7 cellular contexts compared by ENCODE assay signal in genomic region chr10:46219431-46219990, GRCh38.
A peak's percentile ranks its signal among the peaks of the same experiment; 100 is the strongest.
DNase-seq lines count a peak whose midpoint lies in the region; ATAC-seq, FAIRE-seq and TF ChIP-seq lines count a peak whose summit lies in the region.
"Not testable (repeated sequence)": the region's sequence is repeated elsewhere in the genome, so short reads cannot be mapped to it uniquely, and the experiment has no call there.

No MANE protein-coding gene starts in this region.

- POLR2A ChIA-PET in CD8-positive, alpha-beta T cell (lab: Charles Lee); activated CD8-positive, alpha-beta T cell treated with anti-CD3 and anti-CD28 coated beads for 36 hours (lab: Charles Lee); K562 (lab: Yijun Ruan, JAX); naive thymus-derived CD8-positive, alpha-beta T cell (lab: Charles Lee): not testable (repeated sequence)

- not testable (repeated sequence) for H4K20me1 ChIP-seq in Loucy (ENCODE audit: insufficient read depth, low read length, poor library complexity, severe bottlenecking); K562 (replicated peaks; ENCODE audit: control insufficient read depth, insufficient read depth, low read length)

- peak overlapping the region; percentile 67 for H3K9ac ChIP-seq in Loucy (ENCODE audit: low read depth, low read length, poor library complexity, severe bottlenecking)
- not testable (repeated sequence) for H3K9ac ChIP-seq in K562 (ENCODE audit: insufficient read depth in 1 of 2, low read depth in 2 of 2, low read length in 2 of 2)

- H3K4me1 Mint-ChIP-seq in CD8-positive, alpha-beta T cell (ENCODE audit: low read depth); activated CD8-positive, alpha-beta T cell treated with anti-CD3 and anti-CD28 coated beads for 36 hours (ENCODE audit: low read depth); activated naive CD4-positive, alpha-beta T cell treated with anti-CD3 and anti-CD28 coated beads, Interleukin-2, amount 10 ng/mL, durations not matched to agents 7 days and 5 days: not testable (repeated sequence)
- peaks cover 5 to 50% (median 39%) of the 10 kb centered on the region in 4 donors for H3K4me1 Mint-ChIP-seq in naive thymus-derived CD8-positive, alpha-beta T cell

- TF ChIP-seq CTCF in CD8-positive, alpha-beta T cell (IDR thresholded peaks at IDR 0.05); Loucy (conservative IDR thresholded peaks at IDR 0.05; ENCODE audit: low read length); activated CD8-positive, alpha-beta T cell treated with anti-CD3 and anti-CD28 coated beads for 36 hours (IDR thresholded peaks at IDR 0.05); K562 (IDR thresholded peaks at IDR 0.05 in 2 of 3, conservative IDR thresholded peaks at IDR 0.05 in 1 of 3; ENCODE audit: insufficient read depth in 2 of 3, low read depth in 1 of 3, low read length in 3 of 3): not testable (repeated sequence)

- not testable (repeated sequence) for H3K4me3 Mint-ChIP-seq in CD8-positive, alpha-beta T cell; activated CD8-positive, alpha-beta T cell treated with anti-CD3 and anti-CD28 coated beads for 36 hours; activated naive CD4-positive, alpha-beta T cell treated with anti-CD3 and anti-CD28 coated beads, Interleukin-2, amount 10 ng/mL, durations not matched to agents 7 days and 5 days; naive thymus-derived CD8-positive, alpha-beta T cell

- in situ Hi-C loops in K562 (cut with MboI) = loop anchor here (5.0 kb wide), 2 partner anchors 82 to 623 kb away; no protein-coding TSS in a partner anchor

- peak overlapping the region; percentile 84 for H3K4me2 ChIP-seq in Loucy (ENCODE audit: low read depth, low read length, poor library complexity, severe bottlenecking)
- not testable (repeated sequence) for H3K4me2 ChIP-seq in K562 (ENCODE audit: insufficient read depth, low read length)

- not testable (repeated sequence) for H3K27me3 ChIP-seq in CD8-positive, alpha-beta T cell (ENCODE audit: insufficient read depth, low read length); Loucy (ENCODE audit: insufficient read depth, low read length, poor library complexity, severe bottlenecking); K562 (ENCODE audit: control insufficient read depth in 2 of 2, insufficient read depth in 2 of 2, low read length in 2 of 2)

- H3K9me3 Mint-ChIP-seq in CD8-positive, alpha-beta T cell; activated CD8-positive, alpha-beta T cell treated with anti-CD3 and anti-CD28 coated beads for 36 hours; activated naive CD4-positive, alpha-beta T cell treated with anti-CD3 and anti-CD28 coated beads, Interleukin-2, amount 10 ng/mL, durations not matched to agents 7 days and 5 days; naive thymus-derived CD8-positive, alpha-beta T cell: not testable (repeated sequence)

- not testable (repeated sequence) for H3K9me1 ChIP-seq in K562 (ENCODE audit: control insufficient read depth, insufficient read depth, low read length)

- H3F3A ChIP-seq in Loucy (ENCODE audit: low read depth) = not testable (repeated sequence)

- not testable (repeated sequence) for H3K27me3 Mint-ChIP-seq in CD8-positive, alpha-beta T cell (ENCODE audit: low read depth); activated CD8-positive, alpha-beta T cell treated with anti-CD3 and anti-CD28 coated beads for 36 hours; activated naive CD4-positive, alpha-beta T cell treated with anti-CD3 and anti-CD28 coated beads, Interleukin-2, amount 10 ng/mL, durations not matched to agents 7 days and 5 days; naive thymus-derived CD8-positive, alpha-beta T cell

- peaks cover 15% of the 10 kb centered on the region for H3K36me3 ChIP-seq in CD8-positive, alpha-beta T cell (ENCODE audit: insufficient read depth, low read length)
- H3K36me3 ChIP-seq in Loucy (ENCODE audit: insufficient read depth, low read length); K562 (ENCODE audit: control insufficient read depth, insufficient read depth, low read length): not testable (repeated sequence)

- TF ChIP-seq EP300 in K562 (IDR thresholded peaks at IDR 0.05; ENCODE audit: low read length) = not testable (repeated sequence)

- intact Hi-C loops in CD8-positive, alpha-beta T cell (cut with DNase I, micrococcal nuclease); activated CD8-positive, alpha-beta T cell treated with anti-CD3 and anti-CD28 coated beads for 36 hours (cut with micrococcal nuclease); K562 (cut with micrococcal nuclease): not testable (repeated sequence)

- H3K9me3 ChIP-seq in CD8-positive, alpha-beta T cell (ENCODE audit: low read length); Loucy (ENCODE audit: insufficient read depth, low read depth, low read length); K562 (replicated peaks; ENCODE audit: control insufficient read depth, insufficient read depth, low read depth, low read length): not testable (repeated sequence)

- not testable (repeated sequence) for H2AFZ ChIP-seq in Loucy (ENCODE audit: low read length)
- H2AFZ ChIP-seq in K562 (ENCODE audit: low read depth, low read length) = 0 out of 2 replicates have a peak overlapping the region, but pooled peaks have one; percentile 10

- BruUV-seq in K562 (replicated peaks; lab: Mats Ljungman, UMichigan) = not testable (repeated sequence)

- H3K27ac Mint-ChIP-seq in CD8-positive, alpha-beta T cell = peak overlapping the region; percentile 71
- peak overlapping the region; percentile 20 for H3K27ac Mint-ChIP-seq in activated CD8-positive, alpha-beta T cell treated with anti-CD3 and anti-CD28 coated beads for 36 hours
- H3K27ac Mint-ChIP-seq in activated naive CD4-positive, alpha-beta T cell treated with anti-CD3 and anti-CD28 coated beads, Interleukin-2, amount 10 ng/mL, durations not matched to agents 7 days and 5 days = peak overlapping the region; percentile 34
- H3K27ac Mint-ChIP-seq in naive thymus-derived CD8-positive, alpha-beta T cell = peak overlapping the region; percentile 23 to 92 (median 72)

- not testable (repeated sequence) for H3K9me2 ChIP-seq in Loucy (replicated peaks; ENCODE audit: low read depth, low read length)

- WGBS in K562 (ENCODE audit: insufficient coverage, low coverage, missing lambda C conversion rate) = 3% methylated on average over 5 of the region's 5 CpGs

- TF ChIP-seq RAD21 in K562 (CRISPR knock-in tag; conservative IDR thresholded peaks at IDR 0.05 in 1 of 2, IDR thresholded peaks at IDR 0.05 in 1 of 2) = not testable (repeated sequence)

- not testable (repeated sequence) for FAIRE-seq in K562 (lab: Jason Lieb, UNC)

- ATAC-seq in CD8-positive, alpha-beta T cell; activated CD8-positive, alpha-beta T cell treated with anti-CD3 and anti-CD28 coated beads for 36 hours; K562; naive thymus-derived CD8-positive, alpha-beta T cell: not testable (repeated sequence)

- not testable (repeated sequence) for H3K4me1 ChIP-seq in CD8-positive, alpha-beta T cell (ENCODE audit: insufficient read depth, low read length)
- H3K4me1 ChIP-seq in Loucy (ENCODE audit: insufficient read depth, low read length, poor library complexity, severe bottlenecking) (peaks cover 43% of the 10 kb centered on the region), K562 (replicated peaks in 1 of 2; ENCODE audit: control insufficient read depth in 2 of 2, insufficient read depth in 2 of 2, low read length in 2 of 2) (peaks cover 24 to 30% of the 10 kb centered on the region in 2 experiments)

- H3K4me3 ChIP-seq in CD8-positive, alpha-beta T cell (ENCODE audit: low read depth, low read length); K562: not testable (repeated sequence)
- peak overlapping the region; percentile 50 for H3K4me3 ChIP-seq in Loucy (ENCODE audit: low read length, poor library complexity, severe bottlenecking)

- CTCF ChIA-PET in CD8-positive, alpha-beta T cell (lab: Charles Lee); K562 (lab: Yijun Ruan, JAX; ENCODE audit: low intra/inter-chr PET ratio): not testable (repeated sequence)
- CTCF ChIA-PET in activated CD8-positive, alpha-beta T cell treated with anti-CD3 and anti-CD28 coated beads for 36 hours (lab: Charles Lee) = interaction anchor here (3.6 kb wide), 1 partner anchor 9 kb away, joined by 16 read pairs; no protein-coding TSS in a partner anchor
- CTCF ChIA-PET in activated naive CD4-positive, alpha-beta T cell treated with anti-CD3 and anti-CD28 coated beads, Interleukin-2, amount 10 ng/mL, durations not matched to agents 7 days and 5 days (lab: Charles Lee) = interaction anchor here (3.3 kb wide), 1 partner anchor 9 kb away, joined by 16 read pairs; no protein-coding TSS in a partner anchor

- H3K79me2 ChIP-seq in Loucy (ENCODE audit: insufficient read depth, low read length); K562 (ENCODE audit: control insufficient read depth, insufficient read depth, low read length): not testable (repeated sequence)

- peaks cover 81% of the 10 kb centered on the region for H3K36me3 Mint-ChIP-seq in CD8-positive, alpha-beta T cell
- not testable (repeated sequence) for H3K36me3 Mint-ChIP-seq in activated CD8-positive, alpha-beta T cell treated with anti-CD3 and anti-CD28 coated beads for 36 hours (ENCODE audit: low read depth)
- peaks cover 40% of the 10 kb centered on the region for H3K36me3 Mint-ChIP-seq in activated naive CD4-positive, alpha-beta T cell treated with anti-CD3 and anti-CD28 coated beads, Interleukin-2, amount 10 ng/mL, durations not matched to agents 7 days and 5 days
- H3K36me3 Mint-ChIP-seq in naive thymus-derived CD8-positive, alpha-beta T cell = peaks cover 0 to 67% (median 20%) of the 10 kb centered on the region in 3 donors

- not testable (repeated sequence) for H3K27ac ChIP-seq in CD8-positive, alpha-beta T cell (ENCODE audit: low read depth, low read length); K562 (ENCODE audit: extremely low read depth, low read depth, low read length)

- not testable (repeated sequence) for DNase-seq in CD8-positive, alpha-beta T cell; activated CD8-positive, alpha-beta T cell treated with anti-CD3 and anti-CD28 coated beads for 36 hours; activated naive CD4-positive, alpha-beta T cell treated with anti-CD3 and anti-CD28 coated beads, Interleukin-2, amount 10 ng/mL, durations not matched to agents 7 days and 5 days; naive thymus-derived CD8-positive, alpha-beta T cell
- peak in 2 of 4 experiments; percentile 7 to 9 for DNase-seq in K562 (ENCODE audit: extremely low read depth in 1 of 4, low spot score in 3 of 4)
- peak; percentile 1 for DNase-seq in hepatic stellate cell (ENCODE audit: low spot score)

- TF ChIP-seq POLR2A in K562 (conservative IDR thresholded peaks at IDR 0.05) = not testable (repeated sequence)

Comparison
In these comparisons a context has a peak if more than half of its experiments do, and no peak if none do; other contexts are left out.
1. H3K27ac Mint-ChIP-seq: peak in every context shown above with its lines; median percentile 72 in naive thymus-derived CD8-positive, alpha-beta T cell; 71 in CD8-positive, alpha-beta T cell; 34 in activated naive CD4-positive, alpha-beta T cell treated with anti-CD3 and anti-CD28 coated beads, Interleukin-2, amount 10 ng/mL, durations not matched to agents 7 days and 5 days; 20 in activated CD8-positive, alpha-beta T cell treated with anti-CD3 and anti-CD28 coated beads for 36 hours.